In genomic region chr19:16660763-16661479, GRCh38 we compare ENCODE assay signal across 8 cellular contexts. TPM values are rescaled to one million over a fixed set of nuclear protein-coding genes. Genes with fewer than 3 reads are reported as not detected.
DNase-seq lines count a peak whose midpoint lies in the region; ATAC-seq and TF ChIP-seq lines count a peak whose summit lies in the region.

Gene TMEM38A, plus strand, starts transcription at chr19:16661139. Its CDS starts 79 bp downstream, at chr19:16661218.

- H3F3A ChIP-seq in neural progenitor cell (ENCODE audit: low read depth): peaks cover 9% of the 10 kb centered on the region

- H3K36me3 ChIP-seq in neural progenitor cell (peaks cover 3% of the 10 kb centered on the region), urinary bladder (ENCODE audit: insufficient read depth) (peaks cover 2% of the 10 kb centered on the region)

- H3K9me3 ChIP-seq in neural progenitor cell (ENCODE audit: low read depth): no peaks in the 10 kb centered on the region

- peaks cover 37% of the 10 kb centered on the region for H3K79me2 ChIP-seq in neural progenitor cell (ENCODE audit: low read depth)

- no peak for DNase-seq in AG09309 (ENCODE audit: low read depth)
- peak; percentile 41 for DNase-seq in NCI-H510A (lab: John Stamatoyannopoulos, UW)
- DNase-seq in activated T-helper 1 cell treated with Interleukin-2 at 50 U/mL for 16 hours (ENCODE audit: low read depth): peak; percentile 27
- DNase-seq in fibroblast of the aortic adventitia (ENCODE audit: low read depth): no peak
- DNase-seq in neural progenitor cell (ENCODE audit: low spot score): peak; percentile 63

- H3K4me3 Mint-ChIP-seq in neural progenitor cell: peak within 1 kb of the TSS; percentile 98

- H3K27ac ChIP-seq in neural progenitor cell: peak within 1 kb of the TSS; percentile 79
- no peak within 1 kb of the TSS for H3K27ac ChIP-seq in urinary bladder (ENCODE audit: low read depth)

- H3K27ac Mint-ChIP-seq in neural progenitor cell: peak within 1 kb of the TSS; percentile 93

- peaks cover 10% of the 10 kb centered on the region for H3K27me3 Mint-ChIP-seq in neural progenitor cell (ENCODE audit: insufficient read depth, low read depth)

- H3K9ac ChIP-seq in neural progenitor cell: peak within 1 kb of the TSS; percentile 75

- peak within 1 kb of the TSS; percentile 95 for H2AFZ ChIP-seq in neural progenitor cell (replicated peaks)

- H3K4me3 ChIP-seq in AG09309 (ENCODE audit: control insufficient read depth, low read depth, low read length) (peak within 1 kb of the TSS; percentile 70), fibroblast of the aortic adventitia (ENCODE audit: low read depth, low read length) (peak within 1 kb of the TSS; percentile 99), neural progenitor cell (peak within 1 kb of the TSS; percentile 81), urinary bladder (ENCODE audit: low read depth, low read length) (peak within 1 kb of the TSS; percentile 66)

- no peaks in the 10 kb centered on the region for H3K9me3 Mint-ChIP-seq in neural progenitor cell

- H3K4me1 ChIP-seq in neural progenitor cell (peaks cover 5% of the 10 kb centered on the region), urinary bladder (ENCODE audit: insufficient read depth) (no peaks in the 10 kb centered on the region)

- WGBS in urinary bladder: under 1% methylated on average over 76 of the region's 76 CpGs

- H4K20me1 ChIP-seq in neural progenitor cell (ENCODE audit: low read depth): peaks cover 34% of the 10 kb centered on the region

- H3K36me3 Mint-ChIP-seq in neural progenitor cell: peaks cover 12% of the 10 kb centered on the region

- TF ChIP-seq CTCF in AG09309 (IDR thresholded peaks at IDR 0.05; ENCODE audit: control insufficient read depth, insufficient read depth, low read depth, low read length, missing control alignments) (no peak), fibroblast of the aortic adventitia (IDR thresholded peaks at IDR 0.05; ENCODE audit: insufficient read depth, low read length) (no peak), neural progenitor cell (IDR thresholded peaks at IDR 0.05) (no peak)

- ATAC-seq in GM19328 (IDR thresholded peaks at IDR 0.05; ENCODE audit: unreplicated experiment) (peak; percentile 20), HG03460 (IDR thresholded peaks at IDR 0.05; ENCODE audit: unreplicated experiment) (no peak)

- H3K27me3 ChIP-seq in neural progenitor cell: peaks cover 31% of the 10 kb centered on the region

- H3K4me2 ChIP-seq in neural progenitor cell: peak within 1 kb of the TSS; percentile 80

- H3K4me1 Mint-ChIP-seq in neural progenitor cell: peaks cover 21% of the 10 kb centered on the region

RNA-seq across cellular contexts. Expression of gene TMEM38A, which starts in this region (rescaled TPM):
- total RNA-seq in fibroblast of the aortic adventitia (ENCODE audit: low replicate concordance): 1.4 and 3.3 TPM in 2 replicates
- 0.36 and 1.5 TPM in 2 replicates for total RNA-seq in neural progenitor cell (ENCODE audit: low replicate concordance)
- 8.0 TPM for total RNA-seq in urinary bladder
- polyA plus RNA-seq in urinary bladder: 4.2 TPM

Comparison
In these comparisons a context has a peak if more than half of its experiments do, and no peak if none do; other contexts are left out.
1. DNase-seq: peak in NCI-H510A (single experiment), activated T-helper 1 cell treated with Interleukin-2 at 50 U/mL for 16 hours (single experiment) and neural progenitor cell (single experiment); none in AG09309 (single experiment) and fibroblast of the aortic adventitia (single experiment).
2. Peak in every context shown above with its lines, with median percentiles within 50 percentile points of each other: H3K4me3 ChIP-seq.